ENCODE assay signal across 1 cellular context in genomic region chr13:74206061-74206561, GRCh38.
TF ChIP-seq lines count a peak whose summit lies in the region.

No MANE protein-coding gene starts in this region.

TF ChIP-seq in H1, 55 proteins besides CTCF, POLR2A, EP300 and RAD21 (continued from another document):
- no peak for TF ChIP-seq CHD7 (IDR thresholded peaks at IDR 0.05; ENCODE audit: insufficient replicate concordance, low read length)
- no peak for TF ChIP-seq JUN (IDR thresholded peaks at IDR 0.05; ENCODE audit: low read depth, low read length)
- no peak for TF ChIP-seq POLR2AphosphoS5 (IDR thresholded peaks at IDR 0.05; ENCODE audit: low read depth, low read length)
- TF ChIP-seq BACH1 (IDR thresholded peaks at IDR 0.05; ENCODE audit: low read length) = no peak
- TF ChIP-seq RBBP5 (IDR thresholded peaks at IDR 0.05; ENCODE audit: borderline replicate concordance, low read depth, low read length) = no peak
